ENCODE assay signal across 10 cellular contexts in genomic region chr2:214481204-214481603, GRCh38.
DNase-seq lines count a peak whose midpoint lies in the region; ATAC-seq lines count a peak whose summit lies in the region.
"Had no signal": no experiment of that assay in that cellular context is flagged by ENCODE, and none has a peak within 500 bp of the region (broad histone marks: within the 10 kb centered on the region; RNA-seq: fewer than 3 reads in every experiment).

No MANE protein-coding gene starts in this region.

- ATAC-seq in HG02938 (IDR thresholded peaks at IDR 0.05; ENCODE audit: unreplicated experiment) (no peak), HG02642 (IDR thresholded peaks at IDR 0.05; ENCODE audit: poor library complexity, unreplicated experiment) (no peak), HG02981 (IDR thresholded peaks at IDR 0.05; ENCODE audit: unreplicated experiment) (no peak)

- DNase-seq in H4 (ENCODE audit: low spot score) (peak; percentile 35), NCI-H510A treated with DMSO at 0.1 percent for 48 hours (lab: John Stamatoyannopoulos, UW) (peak; percentile 64), fibroblast of peridontal ligament (ENCODE audit: extremely low read depth) (peak; percentile 87), pons (ENCODE audit: low spot score) (peak; percentile 84)
- no peak for DNase-seq in stimulated activated CD4-positive, alpha-beta T cell treated with anti-CD3 and anti-CD28 coated beads, Interleukin-4, amount 100 ng/mL, for 1 hour
- DNase-seq: NCI-H2081, ovary had no signal
